Comparison of ENCODE assay signal across 1 cellular context in genomic region chr3:66220602-66221377, GRCh38.
TF ChIP-seq lines count a peak whose summit lies in the region.

Gene SLC25A26 (plus strand): TSS chr3:66221001. CDS start chr3:66221095, 94 bp downstream.

TF ChIP-seq in HepG2, 621 proteins besides CTCF, POLR2A, EP300 and RAD21 (continued from another document and continues in another):
- TF ChIP-seq ZBTB49 (CRISPR knock-in tag; IDR thresholded peaks at IDR 0.05; ENCODE audit: borderline replicate concordance), result no peak
- peak; percentile 67; the same call in 1 of the 2 replicates for TF ChIP-seq ZNF572 (CRISPR knock-in tag; IDR thresholded peaks at IDR 0.05)
- no peak for TF ChIP-seq ZNF407 (CRISPR knock-in tag; IDR thresholded peaks at IDR 0.05; ENCODE audit: not compliant biosample characterization)
- no peak for TF ChIP-seq ZSCAN31 (CRISPR knock-in tag; IDR thresholded peaks at IDR 0.05; ENCODE audit: low read depth)
- TF ChIP-seq ZNF737 (CRISPR knock-in tag; IDR thresholded peaks at IDR 0.05; ENCODE audit: borderline replicate concordance), result no peak
- peak; percentile 91 for TF ChIP-seq CREB1 (IDR thresholded peaks at IDR 0.05)
- TF ChIP-seq CREB1 (CRISPR knock-in tag; IDR thresholded peaks at IDR 0.05), result peak; percentile 93
- no peak for TF ChIP-seq ZFYVE20 (CRISPR knock-in tag; IDR thresholded peaks at IDR 0.05; ENCODE audit: borderline replicate concordance, low read depth)
- TF ChIP-seq MTERF4 (CRISPR knock-in tag; IDR thresholded peaks at IDR 0.05), result no peak; the same call in 1 of the 2 replicates
- TF ChIP-seq SNAPC2 (CRISPR knock-in tag; IDR thresholded peaks at IDR 0.05), result no peak
- no peak for TF ChIP-seq ZNF747 (CRISPR knock-in tag; IDR thresholded peaks at IDR 0.05; ENCODE audit: borderline replicate concordance)
- TF ChIP-seq EZH2 (conservative IDR thresholded peaks at IDR 0.05; ENCODE audit: low read depth, low read length), result no peak
- peak; percentile 88 for TF ChIP-seq TBX3 (IDR thresholded peaks at IDR 0.05; ENCODE audit: borderline replicate concordance)
- no peak for TF ChIP-seq E2F5 (CRISPR knock-in tag; conservative IDR thresholded peaks at IDR 0.05)
- TF ChIP-seq ZNF563 (CRISPR knock-in tag; IDR thresholded peaks at IDR 0.05), result peak; percentile 48; the same call in 1 of the 2 replicates
- TF ChIP-seq MTA1 (CRISPR knock-in tag; IDR thresholded peaks at IDR 0.05; ENCODE audit: borderline replicate concordance), result no peak; the same call in 1 of the 2 replicates
- TF ChIP-seq ZNF205 (CRISPR knock-in tag; IDR thresholded peaks at IDR 0.05), result peak; percentile 81
- TF ChIP-seq ZBTB4 (CRISPR knock-in tag; IDR thresholded peaks at IDR 0.05; ENCODE audit: borderline replicate concordance), result no peak
- peak; percentile 57; the same call in 1 of the 2 replicates for TF ChIP-seq CSRNP1 (CRISPR knock-in tag; IDR thresholded peaks at IDR 0.05)
- TF ChIP-seq FOXP1 (IDR thresholded peaks at IDR 0.05), result no peak; the same call in 1 of the 2 replicates
- TF ChIP-seq FOXP1 (CRISPR knock-in tag; IDR thresholded peaks at IDR 0.05), result 0 out of 2 replicates have a peak, but pooled peaks have one; percentile 51
- TF ChIP-seq RBM39 (IDR thresholded peaks at IDR 0.05; ENCODE audit: low read depth, low read length, poor library complexity, severe bottlenecking), result peak; percentile 63
- peak; percentile 49; the same call in 1 of the 2 replicates for TF ChIP-seq ZNF580 (CRISPR knock-in tag; IDR thresholded peaks at IDR 0.05; ENCODE audit: borderline replicate concordance, low read depth)
- TF ChIP-seq HMGXB3 (CRISPR knock-in tag; IDR thresholded peaks at IDR 0.05; ENCODE audit: borderline replicate concordance), result peak; percentile 15; the same call in 1 of the 2 replicates
- TF ChIP-seq PRMT3 (CRISPR knock-in tag; IDR thresholded peaks at IDR 0.05; ENCODE audit: borderline replicate concordance, low read depth), result no peak
- TF ChIP-seq NR1H2 (CRISPR knock-in tag; IDR thresholded peaks at IDR 0.05; ENCODE audit: borderline replicate concordance, low read depth), result no peak
- TF ChIP-seq SATB2 (CRISPR knock-in tag; IDR thresholded peaks at IDR 0.05), result no peak
- TF ChIP-seq SIN3A (IDR thresholded peaks at IDR 0.05; ENCODE audit: borderline replicate concordance, low read depth, low read length), result peak; percentile 97
- TF ChIP-seq SP1 (IDR thresholded peaks at IDR 0.05), result no peak
- TF ChIP-seq SP1 (CRISPR knock-in tag; IDR thresholded peaks at IDR 0.05), result peak; percentile 92
- peak; percentile 88; the same call in 1 of the 2 replicates for TF ChIP-seq ZNF598 (CRISPR knock-in tag; IDR thresholded peaks at IDR 0.05; ENCODE audit: borderline replicate concordance)
- TF ChIP-seq ZNF20 (CRISPR knock-in tag; IDR thresholded peaks at IDR 0.05), result no peak
- no peak for TF ChIP-seq GTF3A (CRISPR knock-in tag; conservative IDR thresholded peaks at IDR 0.05)
- TF ChIP-seq GLI4 (CRISPR knock-in tag; IDR thresholded peaks at IDR 0.05; ENCODE audit: borderline replicate concordance), result no peak
- TF ChIP-seq NRL (CRISPR knock-in tag; IDR thresholded peaks at IDR 0.05; ENCODE audit: borderline replicate concordance), result peak; percentile 81
- no peak for TF ChIP-seq ZNF510 (CRISPR knock-in tag; IDR thresholded peaks at IDR 0.05; ENCODE audit: low read depth)
- TF ChIP-seq ZNF678 (CRISPR knock-in tag; IDR thresholded peaks at IDR 0.05), result no peak
- no peak for TF ChIP-seq JUNB (CRISPR knock-in tag; IDR thresholded peaks at IDR 0.05; ENCODE audit: borderline replicate concordance)
